1 cellular context compared by ENCODE assay signal in genomic region chr3:138938056-138938876, GRCh38.
TF ChIP-seq lines count a peak whose summit lies in the region.

No MANE protein-coding gene starts in this region.

TF ChIP-seq in endothelial cell of umbilical vein, 7 proteins besides CTCF, POLR2A, EP300 and RAD21:
- TF ChIP-seq JUN (IDR thresholded peaks at IDR 0.05; ENCODE audit: borderline replicate concordance, insufficient read depth, insufficient read length, low read depth) = no peak
- TF ChIP-seq POLR2AphosphoS5 (IDR thresholded peaks at IDR 0.05; ENCODE audit: insufficient read depth, low read depth, low read length) = no peak
- TF ChIP-seq, protein P1, sequence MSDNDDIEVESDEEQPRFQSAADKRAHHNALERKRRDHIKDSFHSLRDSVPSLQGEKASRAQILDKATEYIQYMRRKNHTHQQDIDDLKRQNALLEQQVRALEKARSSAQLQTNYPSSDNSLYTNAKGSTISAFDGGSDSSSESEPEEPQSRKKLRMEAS (IDR thresholded peaks at IDR 0.05; ENCODE audit: insufficient read depth, insufficient read length) = no peak
- peak; percentile 91 for TF ChIP-seq EZH2 (IDR thresholded peaks at IDR 0.05; ENCODE audit: borderline replicate concordance, low read depth, low read length, severe bottlenecking)
TF ChIP-seq in endothelial cell of umbilical vein: peak in this region for 1.
